ENCODE assay signal across 1 cellular context in genomic region chr11:120215634-120216033, GRCh38.
TF ChIP-seq lines count a peak whose summit lies in the region.

No MANE protein-coding gene starts in this region.

TF ChIP-seq in K562, 482 proteins besides CTCF, POLR2A, EP300 and RAD21 (continued from another document and continues in another):
- TF ChIP-seq E2F8 (IDR thresholded peaks at IDR 0.05; ENCODE audit: low read depth, partially characterized antibody) = no peak
- TF ChIP-seq CBX5 (IDR thresholded peaks at IDR 0.05; ENCODE audit: borderline replicate concordance, low read depth) = no peak
- TF ChIP-seq CEBPG (CRISPR knock-in tag; IDR thresholded peaks at IDR 0.05) = no peak
- no peak for TF ChIP-seq CEBPG (tag; conservative IDR thresholded peaks at IDR 0.05 in 1 of 2, IDR thresholded peaks at IDR 0.05 in 1 of 2)
- TF ChIP-seq NR4A1 (CRISPR knock-in tag; IDR thresholded peaks at IDR 0.05) = no peak
- no peak for TF ChIP-seq NR4A1 (tag; IDR thresholded peaks at IDR 0.05)
- TF ChIP-seq VEZF1 (CRISPR knock-in tag; IDR thresholded peaks at IDR 0.05) = peak; percentile 43
- TF ChIP-seq TAF7 (tag; IDR thresholded peaks at IDR 0.05) = no peak
- TF ChIP-seq ARID1B (IDR thresholded peaks at IDR 0.05) = peak; percentile 48; the same call in 1 of the 2 replicates
- no peak for TF ChIP-seq JUNB (CRISPR knock-in tag; conservative IDR thresholded peaks at IDR 0.05)
- TF ChIP-seq CREB3 (tag; conservative IDR thresholded peaks at IDR 0.05; ENCODE audit: low read depth) = no peak
- TF ChIP-seq FOXM1 (IDR thresholded peaks at IDR 0.05; ENCODE audit: low read depth) = no peak
- TF ChIP-seq FOXM1 (CRISPR knock-in tag; IDR thresholded peaks at IDR 0.05; ENCODE audit: low read depth) = no peak
- TF ChIP-seq ZNF511 (CRISPR knock-in tag; IDR thresholded peaks at IDR 0.05) = no peak
- no peak for TF ChIP-seq ZNF76 (CRISPR knock-in tag; IDR thresholded peaks at IDR 0.05; ENCODE audit: borderline replicate concordance)
- no peak for TF ChIP-seq DLX4 (CRISPR knock-in tag; IDR thresholded peaks at IDR 0.05)
- TF ChIP-seq SMARCA4 (IDR thresholded peaks at IDR 0.05) = peak; percentile 49; the same call in 1 of the 2 replicates
- no peak for TF ChIP-seq E2F6 (IDR thresholded peaks at IDR 0.05; ENCODE audit: borderline replicate concordance in 1 of 2, extremely low read depth in 1 of 2, insufficient read depth in 1 of 2, insufficient read length in 1 of 2, low read depth in 1 of 2, low read length in 1 of 2, poor library complexity in 1 of 2, severe bottlenecking in 1 of 2)
- no peak for TF ChIP-seq NFXL1 (CRISPR knock-in tag; IDR thresholded peaks at IDR 0.05)
- TF ChIP-seq MLX (CRISPR knock-in tag; conservative IDR thresholded peaks at IDR 0.05) = no peak
- TF ChIP-seq ZNF174 (CRISPR knock-in tag; IDR thresholded peaks at IDR 0.05) = no peak
- no peak for TF ChIP-seq ZNF449 (CRISPR knock-in tag; IDR thresholded peaks at IDR 0.05)
- TF ChIP-seq POLR2B (IDR thresholded peaks at IDR 0.05; ENCODE audit: low read depth, partially characterized antibody) = no peak
- no peak for TF ChIP-seq CBFA2T2 (conservative IDR thresholded peaks at IDR 0.05)
- TF ChIP-seq CBFB (CRISPR knock-in tag; IDR thresholded peaks at IDR 0.05) = no peak
- no peak for TF ChIP-seq DEAF1 (CRISPR knock-in tag; IDR thresholded peaks at IDR 0.05)
- TF ChIP-seq EGR1 (conservative IDR thresholded peaks at IDR 0.05) = peak; percentile 56
- no peak for TF ChIP-seq MIER1 (IDR thresholded peaks at IDR 0.05; ENCODE audit: low read depth)
- peak; percentile 81 for TF ChIP-seq JUND (IDR thresholded peaks at IDR 0.05; ENCODE audit: borderline replicate concordance, low read depth, low read length)
- TF ChIP-seq JUND (tag; IDR thresholded peaks at IDR 0.05; ENCODE audit: borderline replicate concordance, low read depth, low read length) = peak; percentile 31; the same call in 1 of the 3 replicates
- TF ChIP-seq HIVEP1 (CRISPR knock-in tag; IDR thresholded peaks at IDR 0.05) = no peak
- TF ChIP-seq TCF7L2 (IDR thresholded peaks at IDR 0.05; ENCODE audit: low read depth, low read length) = no peak
- TF ChIP-seq MAZ (CRISPR knock-in tag; conservative IDR thresholded peaks at IDR 0.05 in 1 of 2, IDR thresholded peaks at IDR 0.05 in 1 of 2) = no peak
- no peak for TF ChIP-seq MTA3 (IDR thresholded peaks at IDR 0.05; ENCODE audit: borderline replicate concordance)
- TF ChIP-seq ZNF764 (CRISPR knock-in tag; IDR thresholded peaks at IDR 0.05; ENCODE audit: low read depth) = no peak
- no peak for TF ChIP-seq ZMIZ1 (IDR thresholded peaks at IDR 0.05; ENCODE audit: low read depth in 2 of 2, low read length in 2 of 2)
- peak; percentile 34; the same call in 1 of the 2 replicates for TF ChIP-seq TFAP4 (CRISPR knock-in tag; IDR thresholded peaks at IDR 0.05; ENCODE audit: borderline replicate concordance)
- TF ChIP-seq ZKSCAN3 (CRISPR knock-in tag; IDR thresholded peaks at IDR 0.05) = no peak
- TF ChIP-seq GTF2A2 (tag; IDR thresholded peaks at IDR 0.05) = no peak
- no peak for TF ChIP-seq HMGXB4 (CRISPR knock-in tag; IDR thresholded peaks at IDR 0.05)
- TF ChIP-seq NCOA2 (IDR thresholded peaks at IDR 0.05; ENCODE audit: partially characterized antibody in 2 of 2) = no peak
